In genomic region chr1:113072757-113073456, GRCh38 we compare ENCODE assay signal across 1 cellular context.
A peak's percentile ranks its signal among the peaks of the same experiment; 100 is the strongest.
TF ChIP-seq lines count a peak whose summit lies in the region.

TSS of gene LRIG2 (plus strand) at chr1:113073198. CDS start at chr1:113073407, 209 bp downstream.

TF ChIP-seq in GM12878, 131 proteins besides CTCF, POLR2A, EP300 and RAD21 (continued from another document and continues in another):
- TF ChIP-seq REST (IDR thresholded peaks at IDR 0.05; ENCODE audit: low read depth, low read length) (no peak), TBL1XR1 (IDR thresholded peaks at IDR 0.05; ENCODE audit: low read depth, low read length) (no peak), BRCA1 (IDR thresholded peaks at IDR 0.05; ENCODE audit: low read depth, low read length) (no peak), SMAD5 (IDR thresholded peaks at IDR 0.05; ENCODE audit: low read depth) (peak; percentile 79; the same call in 1 of the 2 replicates), KAT2A (conservative IDR thresholded peaks at IDR 0.05; ENCODE audit: control insufficient read depth, low read depth, low read length) (no peak), CEBPB (IDR thresholded peaks at IDR 0.05; ENCODE audit: borderline replicate concordance in 1 of 2, low read depth in 2 of 2, low read length in 2 of 2) (no peak), POU2F2 (IDR thresholded peaks at IDR 0.05; ENCODE audit: borderline replicate concordance, low read depth, low read length) (0 out of 3 replicates have a peak, but pooled peaks have one; percentile 32), IRF5 (IDR thresholded peaks at IDR 0.05; ENCODE audit: borderline replicate concordance) (no peak), MXI1 (IDR thresholded peaks at IDR 0.05; ENCODE audit: low read depth, low read length) (peak; percentile 78; the same call in 1 of the 2 replicates), BACH1 (IDR thresholded peaks at IDR 0.05; ENCODE audit: borderline replicate concordance) (peak; percentile 43; the same call in 1 of the 2 replicates), PAX5 (IDR thresholded peaks at IDR 0.05; ENCODE audit: borderline replicate concordance, low read depth, low read length) (no peak), BCL11A (IDR thresholded peaks at IDR 0.05; ENCODE audit: low read depth, low read length) (no peak), ATF3 (IDR thresholded peaks at IDR 0.05; ENCODE audit: borderline replicate concordance, extremely low read depth, low read depth, low read length) (no peak), STAT1 (conservative IDR thresholded peaks at IDR 0.05) (0 out of 2 replicates have a peak, but pooled peaks have one; percentile 7), SUZ12 (IDR thresholded peaks at IDR 0.05; ENCODE audit: unreplicated experiment) (no peak), ZNF687 (IDR thresholded peaks at IDR 0.05) (peak; percentile 46; the same call in 1 of the 2 replicates), GATAD2B (conservative IDR thresholded peaks at IDR 0.05; ENCODE audit: low read depth) (no peak), ZBTB11 (CRISPR knock-in tag; IDR thresholded peaks at IDR 0.05) (no peak), TCF12 (IDR thresholded peaks at IDR 0.05; ENCODE audit: low read depth, low read length) (peak; percentile 24; the same call in 1 of the 2 replicates), DPF2 (IDR thresholded peaks at IDR 0.05) (peak; percentile 41; the same call in 1 of the 2 replicates), NR2F1 (conservative IDR thresholded peaks at IDR 0.05) (peak; percentile 68; the same call in 1 of the 2 replicates), CUX1 (IDR thresholded peaks at IDR 0.05; ENCODE audit: insufficient replicate concordance, low read depth, low read length) (peak; percentile 15), ETV6 (conservative IDR thresholded peaks at IDR 0.05 in 1 of 2, IDR thresholded peaks at IDR 0.05 in 1 of 2; ENCODE audit: borderline replicate concordance in 1 of 2, low read depth in 1 of 2) (no peak), POLR2AphosphoS2 (IDR thresholded peaks at IDR 0.05; ENCODE audit: low read depth, low read length) (peak; percentile 86), CHD4 (IDR thresholded peaks at IDR 0.05) (no peak)
- TF ChIP-seq, protein P1, sequence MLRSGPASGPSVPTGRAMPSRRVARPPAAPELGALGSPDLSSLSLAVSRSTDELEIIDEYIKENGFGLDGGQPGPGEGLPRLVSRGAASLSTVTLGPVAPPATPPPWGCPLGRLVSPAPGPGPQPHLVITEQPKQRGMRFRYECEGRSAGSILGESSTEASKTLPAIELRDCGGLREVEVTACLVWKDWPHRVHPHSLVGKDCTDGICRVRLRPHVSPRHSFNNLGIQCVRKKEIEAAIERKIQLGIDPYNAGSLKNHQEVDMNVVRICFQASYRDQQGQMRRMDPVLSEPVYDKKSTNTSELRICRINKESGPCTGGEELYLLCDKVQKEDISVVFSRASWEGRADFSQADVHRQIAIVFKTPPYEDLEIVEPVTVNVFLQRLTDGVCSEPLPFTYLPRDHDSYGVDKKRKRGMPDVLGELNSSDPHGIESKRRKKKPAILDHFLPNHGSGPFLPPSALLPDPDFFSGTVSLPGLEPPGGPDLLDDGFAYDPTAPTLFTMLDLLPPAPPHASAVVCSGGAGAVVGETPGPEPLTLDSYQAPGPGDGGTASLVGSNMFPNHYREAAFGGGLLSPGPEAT (IDR thresholded peaks at IDR 0.05; ENCODE audit: low read depth): peak; percentile 69; the same call in 1 of the 2 replicates
- TF ChIP-seq, protein P2, sequence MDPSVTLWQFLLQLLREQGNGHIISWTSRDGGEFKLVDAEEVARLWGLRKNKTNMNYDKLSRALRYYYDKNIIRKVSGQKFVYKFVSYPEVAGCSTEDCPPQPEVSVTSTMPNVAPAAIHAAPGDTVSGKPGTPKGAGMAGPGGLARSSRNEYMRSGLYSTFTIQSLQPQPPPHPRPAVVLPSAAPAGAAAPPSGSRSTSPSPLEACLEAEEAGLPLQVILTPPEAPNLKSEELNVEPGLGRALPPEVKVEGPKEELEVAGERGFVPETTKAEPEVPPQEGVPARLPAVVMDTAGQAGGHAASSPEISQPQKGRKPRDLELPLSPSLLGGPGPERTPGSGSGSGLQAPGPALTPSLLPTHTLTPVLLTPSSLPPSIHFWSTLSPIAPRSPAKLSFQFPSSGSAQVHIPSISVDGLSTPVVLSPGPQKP (IDR thresholded peaks at IDR 0.05; ENCODE audit: low read depth, low read length): no peak
- TF ChIP-seq, protein P3, sequence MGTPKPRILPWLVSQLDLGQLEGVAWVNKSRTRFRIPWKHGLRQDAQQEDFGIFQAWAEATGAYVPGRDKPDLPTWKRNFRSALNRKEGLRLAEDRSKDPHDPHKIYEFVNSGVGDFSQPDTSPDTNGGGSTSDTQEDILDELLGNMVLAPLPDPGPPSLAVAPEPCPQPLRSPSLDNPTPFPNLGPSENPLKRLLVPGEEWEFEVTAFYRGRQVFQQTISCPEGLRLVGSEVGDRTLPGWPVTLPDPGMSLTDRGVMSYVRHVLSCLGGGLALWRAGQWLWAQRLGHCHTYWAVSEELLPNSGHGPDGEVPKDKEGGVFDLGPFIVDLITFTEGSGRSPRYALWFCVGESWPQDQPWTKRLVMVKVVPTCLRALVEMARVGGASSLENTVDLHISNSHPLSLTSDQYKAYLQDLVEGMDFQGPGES (IDR thresholded peaks at IDR 0.05): no peak; the same call in 1 of the 2 replicates
